In genomic region chr11:75244052-75244814, GRCh38 we compare ENCODE assay signal across 21 cellular contexts. TPM values are rescaled to one million over a fixed set of nuclear protein-coding genes. Genes with fewer than 3 reads are reported as not detected.
"Had no signal": no experiment of that assay in that cellular context is flagged by ENCODE, and none has a peak within 500 bp of the region (broad histone marks: within the 10 kb centered on the region; RNA-seq: fewer than 3 reads in every experiment).

No MANE protein-coding gene starts in this region.

- H3K4me3 Mint-ChIP-seq: activated CD4-positive, alpha-beta memory T cell treated with anti-CD3 and anti-CD28 coated beads for 36 hours; activated naive CD8-positive, alpha-beta T cell treated with anti-CD3 and anti-CD28 coated beads, Interleukin-2, amount 50 U/mL, for 24 hours; mesothelial cell of epicardium had no signal

- H3K4me3 ChIP-seq: heart left ventricle, lower lobe of right lung, pancreas, SJSA1, upper lobe of right lung had no signal

- H3K27ac ChIP-seq: heart left ventricle, lower lobe of right lung, pancreas, SJSA1, upper lobe of right lung had no signal

- DNase-seq: activated CD4-positive, alpha-beta memory T cell treated with anti-CD3 and anti-CD28 coated beads for 36 hours; activated naive CD8-positive, alpha-beta T cell treated with anti-CD3 and anti-CD28 coated beads, Interleukin-2, amount 50 U/mL, for 24 hours; activated T-cell treated with anti-CD3 and anti-CD28 coated beads, Interleukin-2, amount 50 U/mL, for 72 hours; cerebellar nuclear complex; dermis blood vessel endothelial cell; left cardiac atrium; lower lobe of right lung; retina; stimulated activated CD4-positive, alpha-beta T cell treated with anti-CD3 and anti-CD28 coated beads, Interleukin-15, amount 100 ng/mL, for 24 hours; stimulated activated CD4-positive, alpha-beta T cell treated with anti-CD3 and anti-CD28 coated beads, Interleukin-4, amount 100 ng/mL, for 1 hour; stimulated activated naive CD4-positive, alpha-beta T cell treated with Interleukin-2 at 50 U/mL for 16 hours; upper lobe of right lung had no signal

- H3K9me3 ChIP-seq: heart left ventricle, lower lobe of right lung, pancreas, SJSA1, upper lobe of right lung had no signal

- H3K27ac Mint-ChIP-seq: activated CD4-positive, alpha-beta memory T cell treated with anti-CD3 and anti-CD28 coated beads for 36 hours; activated naive CD8-positive, alpha-beta T cell treated with anti-CD3 and anti-CD28 coated beads, Interleukin-2, amount 50 U/mL, for 24 hours; activated T-cell treated with anti-CD3 and anti-CD28 coated beads, Interleukin-2, amount 50 U/mL, for 72 hours; mesothelial cell of epicardium; T-helper 2 cell treated with Interferon-gamma antibody and Interleukin-4, amounts not matched to agents 5 μg/mL and 100 μg/mL, for 36 hours had no signal

- H3K36me3 Mint-ChIP-seq: activated CD4-positive, alpha-beta memory T cell treated with anti-CD3 and anti-CD28 coated beads for 36 hours; mesothelial cell of epicardium had no signal

- H3K36me3 ChIP-seq: heart left ventricle, lower lobe of right lung, pancreas, SJSA1, upper lobe of right lung had no signal

- H3K9me3 Mint-ChIP-seq: activated CD4-positive, alpha-beta memory T cell treated with anti-CD3 and anti-CD28 coated beads for 36 hours; activated naive CD8-positive, alpha-beta T cell treated with anti-CD3 and anti-CD28 coated beads, Interleukin-2, amount 50 U/mL, for 24 hours; activated T-cell treated with anti-CD3 and anti-CD28 coated beads, Interleukin-2, amount 50 U/mL, for 72 hours; mesothelial cell of epicardium; T-helper 2 cell treated with Interferon-gamma antibody and Interleukin-4, amounts not matched to agents 5 μg/mL and 100 μg/mL, for 36 hours had no signal

RNA-seq across cellular contexts. Expression of gene TPBGL, which starts 3.7 kb away (rescaled TPM):
- total RNA-seq: epithelial cell of proximal tubule, frontal cortex, SJSA1, skeletal muscle tissue had no signal
- polyA plus RNA-seq: aorta had no signal
